In genomic region chr18:35582310-35582682, GRCh38 we compare ENCODE assay signal across 8 cellular contexts. TPM values are rescaled to one million over a fixed set of nuclear protein-coding genes. Genes with fewer than 3 reads are reported as not detected.
DNase-seq lines count a peak whose midpoint lies in the region; ATAC-seq and TF ChIP-seq lines count a peak whose summit lies in the region.

No MANE protein-coding gene starts in this region.

- H3K4me3 ChIP-seq in right atrium auricular region, result peak overlapping the region; percentile 73 to 77
- peak overlapping the region; percentile 73 for H3K4me3 ChIP-seq in astrocyte of the spinal cord (ENCODE audit: low read depth, low read length)
- H3K4me3 ChIP-seq in vagina, result peak overlapping the region; percentile 76 to 78

- H3K27ac ChIP-seq in right atrium auricular region (peak overlapping the region; percentile 79 to 82), vagina (peak overlapping the region; percentile 77)

- ATAC-seq in left cardiac atrium, result no peak

- H3K9me3 ChIP-seq in right atrium auricular region (no peaks in the 10 kb centered on the region), vagina (no peaks in the 10 kb centered on the region)

- H3K4me1 ChIP-seq in right atrium auricular region (peaks cover 0 to 19% of the 10 kb centered on the region in 2 donors), vagina (peaks cover 28% of the 10 kb centered on the region)

- H3K27me3 ChIP-seq in right atrium auricular region (no peaks in the 10 kb centered on the region), vagina (no peaks in the 10 kb centered on the region)

- intact Hi-C loops in left cardiac atrium (cut with DNase I), result loop anchor here in 1 of 2 donors (5.0 to 10.0 kb wide), 3 partner anchors 85 to 167 kb away; partner anchors contain the start of gene INO80C
- intact Hi-C loops in vagina (cut with DNase I), result no loop called here

- H3K36me3 ChIP-seq in right atrium auricular region, result no peaks in the 10 kb centered on the region
- no peaks in the 10 kb centered on the region for H3K36me3 ChIP-seq in vagina

- DNase-seq in right atrium auricular region (ENCODE audit: low spot score) (no peak), left cardiac atrium (no peak), astrocyte of the spinal cord (ENCODE audit: low read depth, low spot score) (no peak), medulla oblongata (ENCODE audit: extremely low spot score) (peak; percentile 48), vagina (ENCODE audit: extremely low spot score in 2 of 2) (no peak), DMS153 (lab: John Stamatoyannopoulos, UW) (no peak), MV-4-11 (lab: John Stamatoyannopoulos, UW) (no peak), NCI-H526 treated with DMSO at 0.1 percent for 48 hours (lab: John Stamatoyannopoulos, UW) (no peak)

- in situ Hi-C loops in astrocyte of the spinal cord (cut with HindIII; ENCODE audit: low sequenced_read_pairs), result no loop called here

- no peak for TF ChIP-seq POLR2A in vagina (IDR thresholded peaks at IDR 0.05)

- TF ChIP-seq CTCF in right atrium auricular region (IDR thresholded peaks at IDR 0.05) (no peak), astrocyte of the spinal cord (IDR thresholded peaks at IDR 0.05; ENCODE audit: low read depth, low read length) (no peak), vagina (IDR thresholded peaks at IDR 0.05) (no peak)

RNA-seq across cellular contexts. Expression of gene GALNT1, which starts 0.8 kb away (rescaled TPM):
- total RNA-seq in right atrium auricular region (10 to 100 TPM; 29.6 to 35.2 TPM), left cardiac atrium (10 to 100 TPM; 54.1 to 58.5 TPM), vagina (29.2 TPM)
